Comparison of ENCODE assay signal across 8 cellular contexts in genomic region chr5:95620030-95620869, GRCh38. TPM values are rescaled to one million over a fixed set of nuclear protein-coding genes. Genes with fewer than 3 reads are reported as not detected.
DNase-seq lines count a peak whose midpoint lies in the region; ATAC-seq, FAIRE-seq and TF ChIP-seq lines count a peak whose summit lies in the region.

TSS of gene GPR150 (plus strand) at chr5:95620087. CDS start at chr5:95620276, 189 bp downstream.

- H3K36me3 ChIP-seq in adrenal gland (replicated peaks in 1 of 2) (no peaks in the 10 kb centered on the region), iPS-18a (ENCODE audit: control insufficient read depth, low read depth, low read length) (no peaks in the 10 kb centered on the region), small intestine (ENCODE audit: control insufficient read depth in 2 of 2, insufficient read depth in 2 of 2, low read length in 2 of 2) (no peaks in the 10 kb centered on the region)

- ATAC-seq in GM19395 (IDR thresholded peaks at IDR 0.05; ENCODE audit: unreplicated experiment) (peak; percentile 60), HG03521 (IDR thresholded peaks at IDR 0.05; ENCODE audit: unreplicated experiment) (peak; percentile 70)

- peaks cover 4 to 22% of the 10 kb centered on the region in 2 donors for H3K4me1 ChIP-seq in adrenal gland (replicated peaks in 1 of 2)
- H3K4me1 ChIP-seq in iPS-18a (ENCODE audit: control insufficient read depth, low read depth, low read length), result peaks cover 8% of the 10 kb centered on the region
- H3K4me1 ChIP-seq in small intestine (ENCODE audit: control insufficient read depth in 2 of 2, insufficient read depth in 1 of 2, low read depth in 1 of 2, low read length in 1 of 2), result peaks cover 0 to 2% of the 10 kb centered on the region in 2 donors

- peak in 1 of 6 experiments; percentile 7 for TF ChIP-seq CTCF in adrenal gland (IDR thresholded peaks at IDR 0.05)

- intact Hi-C loops in adrenal gland (cut with DNase I), result loop anchor here in 1 of 2 donors (10.0 kb wide), 1 partner anchor 715 kb away; no protein-coding TSS in a partner anchor

- H3K9me3 ChIP-seq in adrenal gland (replicated peaks in 1 of 3), result no peaks in the 10 kb centered on the region
- H3K9me3 ChIP-seq in iPS-18a (ENCODE audit: control insufficient read depth, low read depth, low read length), result no peaks in the 10 kb centered on the region
- H3K9me3 ChIP-seq in small intestine (ENCODE audit: control insufficient read depth, low read depth), result no peaks in the 10 kb centered on the region

- WGBS in adrenal gland, 4 donors, result 0 to 3% (median 2%) methylated on average over 20 to 85 of the region's 85 CpGs
- WGBS in small intestine, 3 donors, result 0 to 3% (median 1%) methylated on average over 56 to 85 of the region's 85 CpGs

- FAIRE-seq in small intestine (lab: Jason Lieb, UNC), result no peak

- H3K27me3 ChIP-seq in adrenal gland, result no peaks in the 10 kb centered on the region
- peaks cover 53% of the 10 kb centered on the region for H3K27me3 ChIP-seq in iPS-18a (ENCODE audit: control insufficient read depth, insufficient read depth, low read length)
- no peaks in the 10 kb centered on the region for H3K27me3 ChIP-seq in small intestine (ENCODE audit: control insufficient read depth in 2 of 2, insufficient read depth in 2 of 2, low read length in 2 of 2)

- DNase-seq in D341Med (ENCODE audit: low spot score) (peak; percentile 68), SW 1271 (lab: John Stamatoyannopoulos, UW) (peak; percentile 40), adrenal gland (peak; percentile 44 to 65 (median 57)), small intestine (peak; percentile 22), cortex of kidney (lab: John Stamatoyannopoulos, UW) (no peak)

- H3K9ac ChIP-seq in iPS-18a (ENCODE audit: low read length), result no peak within 1 kb of the TSS

- TF ChIP-seq POLR2A in adrenal gland (IDR thresholded peaks at IDR 0.05), result no peak

- peak within 1 kb of the TSS in 3 of 4 donors; percentile 5 to 91 (median 21) for H3K4me3 ChIP-seq in adrenal gland
- peak within 1 kb of the TSS; percentile 52 for H3K4me3 ChIP-seq in iPS-18a (ENCODE audit: low read length)
- H3K4me3 ChIP-seq in small intestine (ENCODE audit: low read depth in 1 of 2, low read length in 2 of 2), result peak within 1 kb of the TSS; percentile 54 to 59

- H3K27ac ChIP-seq in adrenal gland (peak within 1 kb of the TSS in 2 of 5 donors; percentile 17 to 45), iPS-18a (ENCODE audit: low read length) (no peak within 1 kb of the TSS), small intestine (ENCODE audit: low read depth in 1 of 2, low read length in 1 of 2) (peak within 1 kb of the TSS in 1 of 2 donors; percentile 5)

RNA-seq across cellular contexts. Expression of gene GPR150, which starts in this region (rescaled TPM):
- total RNA-seq in adrenal gland, result under 1 TPM; 0.12 to 0.74 (median 0.35) TPM
- under 1 TPM; 0.03 to 0.40 (median 0.11) TPM for polyA plus RNA-seq in adrenal gland
- polyA plus RNA-seq in small intestine, result under 1 TPM in 1 of 3 donors, not detected in 2; 0.15 TPM

Comparison
In these comparisons a context has a peak if more than half of its experiments do, and no peak if none do; other contexts are left out.
1. Peak in DNase-seq and H3K4me3 ChIP-seq in adrenal gland; RNA of the gene not detected or under 1 TPM.
2. Peak in DNase-seq and H3K4me3 ChIP-seq in small intestine; RNA of the gene not detected or under 1 TPM.